15 cellular contexts compared by ENCODE assay signal in the genomic region with DNA sequence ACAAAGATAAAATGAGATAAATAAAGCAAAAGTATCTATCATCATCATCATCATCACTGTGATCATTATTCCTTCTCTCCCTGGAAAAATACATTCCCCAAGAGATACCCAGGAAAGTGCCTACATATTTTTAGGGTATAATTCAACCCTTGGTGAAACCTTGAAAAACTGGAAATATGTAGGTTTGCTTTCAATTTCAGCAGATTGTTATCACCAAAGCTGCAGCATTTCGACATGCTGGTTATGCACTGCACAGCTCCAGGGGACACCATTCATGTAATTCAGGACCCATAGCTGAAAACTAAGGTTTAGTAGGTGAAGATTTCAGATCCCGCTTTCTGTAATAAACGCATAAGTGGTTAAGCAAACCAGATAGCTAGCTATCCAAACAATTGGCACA. TPM values are rescaled to one million over a fixed set of nuclear protein-coding genes. Genes with fewer than 3 reads are reported as not detected.
DNase-seq lines count a peak whose midpoint lies in the region; FAIRE-seq and TF ChIP-seq lines count a peak whose summit lies in the region.
"Had no signal": no experiment of that assay in that cellular context is flagged by ENCODE, and none has a peak within 500 bp of the region (broad histone marks: within the 10 kb centered on the region; RNA-seq: fewer than 3 reads in every experiment).

No MANE protein-coding gene starts in this region.

- TF ChIP-seq POLR2A in GM12891 (IDR thresholded peaks at IDR 0.05; ENCODE audit: low read depth, low read length) (no peak), NB4 (IDR thresholded peaks at IDR 0.05; ENCODE audit: extremely low read depth, insufficient read length) (no peak), erythroblast (IDR thresholded peaks at IDR 0.05; ENCODE audit: low read length) (no peak), transverse colon (IDR thresholded peaks at IDR 0.05) (no peak)

- TF ChIP-seq CTCF in NB4 (IDR thresholded peaks at IDR 0.05; ENCODE audit: low read depth, low read length) (no peak), VCaP (conservative IDR thresholded peaks at IDR 0.05) (no peak), transverse colon (IDR thresholded peaks at IDR 0.05) (no peak)

- TF ChIP-seq EP300 in transverse colon (IDR thresholded peaks at IDR 0.05; ENCODE audit: low read depth): no peak

- DNase-seq in GM12891 (ENCODE audit: insufficient read length, low spot score) (no peak), NB4 (ENCODE audit: low read depth) (peak; percentile 20), erythroblast (lab: John Stamatoyannopoulos, UW) (peak; percentile 15 to 24), transverse colon (no peak), DMS 273 (lab: John Stamatoyannopoulos, UW; ENCODE audit: unreplicated experiment) (no peak)
- DNase-seq in stimulated activated CD4-positive, alpha-beta T cell treated with anti-CD3 and anti-CD28 coated beads, Interleukin-15, amount 100 ng/mL, for 24 hours: no peak
- no peak for DNase-seq in activated T-cell treated with anti-CD3 and anti-CD28 coated beads, Interleukin-2, amount 50 U/mL, for 1 hour
- DNase-seq: 8988T; CD4-positive, alpha-beta memory T cell; DMS79 treated with DMSO at 0.1 percent for 48 hours; GF-D8 had no signal

- H3K27me3 ChIP-seq in transverse colon: no peaks in the 10 kb centered on the region
- H3K27me3 ChIP-seq: BLaER1 had no signal

- in situ Hi-C loops in transverse colon (cut with MboI; ENCODE audit: low pct_ligation_motif_present in 1 of 4, low pct_unique_long_range_greater_than_20kb in 1 of 4, low sequenced_read_pairs in 3 of 4): no loop called here

- peak; percentile 54 for FAIRE-seq in GM12891 (lab: Jason Lieb, UNC)
- FAIRE-seq: GM19239 had no signal

- no peaks in the 10 kb centered on the region for H3K4me1 ChIP-seq in transverse colon
- H3K4me1 ChIP-seq: BLaER1, HAP-1 had no signal

- H3K36me3 ChIP-seq in transverse colon: no peaks in the 10 kb centered on the region
- H3K36me3 ChIP-seq: BLaER1, HAP-1 had no signal

- no peak overlapping the region for H3K4me3 ChIP-seq in NB4 (ENCODE audit: low read depth, low read length)
- H3K4me3 ChIP-seq in transverse colon: no peak overlapping the region
- H3K4me3 ChIP-seq: BLaER1, HAP-1 had no signal

- intact Hi-C loops in transverse colon (cut with DNase I; ENCODE audit: low total_unique reads): no loop called here

- no peaks in the 10 kb centered on the region for H3K9me3 ChIP-seq in transverse colon
- H3K9me3 ChIP-seq: BLaER1, HAP-1 had no signal

- H3K27ac ChIP-seq in VCaP: peak overlapping the region; percentile 61; the same call in 1 of the 2 replicates
- no peak overlapping the region for H3K27ac ChIP-seq in transverse colon
- H3K27ac ChIP-seq: BLaER1 had no signal

- WGBS in transverse colon (ENCODE audit: low coverage in 1 of 2), 2 donors: 82% methylated on average over 3 of the region's 3 CpGs; no CpG with 5 or more reads in 1 of the 2 donors

TF ChIP-seq in GM12891, 5 proteins besides CTCF, POLR2A, EP300 and RAD21:
- TF ChIP-seq POLR2AphosphoS5 (IDR thresholded peaks at IDR 0.05; ENCODE audit: low read depth, low read length) (no peak), POU2F2 (IDR thresholded peaks at IDR 0.05; ENCODE audit: low read depth, low read length) (no peak), PAX5 (IDR thresholded peaks at IDR 0.05; ENCODE audit: insufficient read depth, low read length, severe bottlenecking) (no peak), SPI1 (IDR thresholded peaks at IDR 0.05; ENCODE audit: low read depth, low read length) (no peak), TAF1 (IDR thresholded peaks at IDR 0.05; ENCODE audit: low read depth, low read length) (no peak)
TF ChIP-seq in GM12891: peak in this region for 0.

RNA-seq across cellular contexts. Expression of a gene that starts 28.4 kb away (rescaled TPM):
- 47.7 TPM for polyA plus RNA-seq in GM12891 (2012; ENCODE audit: low read depth, missing spikeins)
- 100 to 1,000 TPM in 1 of 4 donors, 10 to 100 TPM in 3; 11.6 to 125 (median 49.5) TPM for total RNA-seq in transverse colon

Comparison
In these comparisons a context has a peak if more than half of its experiments do, and no peak if none do; other contexts are left out.
1. DNase-seq: peak in NB4 (single experiment) and erythroblast (2 of 2); none in GM12891 (single experiment), transverse colon (single experiment), stimulated activated CD4-positive, alpha-beta T cell treated with anti-CD3 and anti-CD28 coated beads, Interleukin-15, amount 100 ng/mL, for 24 hours (single experiment), activated T-cell treated with anti-CD3 and anti-CD28 coated beads, Interleukin-2, amount 50 U/mL, for 1 hour (single experiment) and DMS 273 (single experiment).